Comparison of ENCODE assay signal across 1 cellular context in genomic region chr19:55620410-55620809, GRCh38.
TF ChIP-seq lines count a peak whose summit lies in the region.

No MANE protein-coding gene starts in this region.

TF ChIP-seq in neural cell, 6 proteins besides CTCF, POLR2A, EP300 and RAD21:
- peak; percentile 1 for TF ChIP-seq POLR2AphosphoS5 (IDR thresholded peaks at IDR 0.05)
- TF ChIP-seq EZH2 (IDR thresholded peaks at IDR 0.05; ENCODE audit: borderline replicate concordance, insufficient read depth, low read length, poor library complexity, severe bottlenecking) = no peak
